In genomic region chr10:22324413-22324812, GRCh38 we compare ENCODE assay signal across 9 cellular contexts. TPM values are rescaled to one million over a fixed set of nuclear protein-coding genes. Genes with fewer than 3 reads are reported as not detected.
A peak's percentile ranks its signal among the peaks of the same experiment; 100 is the strongest.
DNase-seq lines count a peak whose midpoint lies in the region; ATAC-seq and TF ChIP-seq lines count a peak whose summit lies in the region.
"Had no signal": no experiment of that assay in that cellular context is flagged by ENCODE, and none has a peak within 500 bp of the region (broad histone marks: within the 10 kb centered on the region; RNA-seq: fewer than 3 reads in every experiment).

No MANE protein-coding gene starts in this region.

- peak overlapping the region; percentile 74 to 94 (median 84) for H3K4me3 Mint-ChIP-seq in CD8-positive, alpha-beta memory T cell
- H3K4me3 Mint-ChIP-seq in central memory CD8-positive, alpha-beta T cell = peak overlapping the region; percentile 77
- H3K4me3 Mint-ChIP-seq in neural progenitor cell = peak overlapping the region; percentile 98

- H3F3A ChIP-seq in neural progenitor cell (ENCODE audit: low read depth) = peaks cover 47% of the 10 kb centered on the region

- peaks cover 13 to 41% of the 10 kb centered on the region in 2 donors for H3K27me3 Mint-ChIP-seq in CD8-positive, alpha-beta memory T cell
- no peaks in the 10 kb centered on the region for H3K27me3 Mint-ChIP-seq in central memory CD8-positive, alpha-beta T cell
- peaks cover 27% of the 10 kb centered on the region for H3K27me3 Mint-ChIP-seq in neural progenitor cell (ENCODE audit: insufficient read depth, low read depth)

- peaks cover 39 to 52% (median 52%) of the 10 kb centered on the region in 3 donors for H3K4me1 Mint-ChIP-seq in CD8-positive, alpha-beta memory T cell
- H3K4me1 Mint-ChIP-seq in central memory CD8-positive, alpha-beta T cell = peaks cover 35% of the 10 kb centered on the region
- H3K4me1 Mint-ChIP-seq in neural progenitor cell = peaks cover 48% of the 10 kb centered on the region

- H3K9ac ChIP-seq in Karpas-422 (ENCODE audit: low read length) (peak overlapping the region; percentile 67), neural progenitor cell (no peak overlapping the region)

- peak overlapping the region; percentile 89 for H3K4me2 ChIP-seq in Karpas-422 (ENCODE audit: low read depth, low read length, poor library complexity, severe bottlenecking)
- H3K4me2 ChIP-seq in neural progenitor cell = peak overlapping the region; percentile 90

- H3K9me2 ChIP-seq in Karpas-422 (replicated peaks; ENCODE audit: insufficient read depth, low read length) = no peaks in the 10 kb centered on the region

- CTCF ChIA-PET in CD8-positive, alpha-beta memory T cell (lab: Charles Lee) = interaction anchor here (1.2 to 2.1 kb wide), 3 partner anchors 11 to 113 kb away, joined by 3 to 7 read pairs (median 6); no protein-coding TSS in a partner anchor

- H3K79me2 ChIP-seq in Karpas-422 (ENCODE audit: low read length) = no peaks in the 10 kb centered on the region
- peaks cover 32% of the 10 kb centered on the region for H3K79me2 ChIP-seq in neural progenitor cell (ENCODE audit: low read depth)

- peaks cover 36% of the 10 kb centered on the region for H3K4me1 ChIP-seq in CD8-positive, alpha-beta memory T cell (ENCODE audit: insufficient read depth, low read length)
- H3K4me1 ChIP-seq in Karpas-422 (ENCODE audit: low read length) = peaks cover 38% of the 10 kb centered on the region
- peaks cover 17% of the 10 kb centered on the region for H3K4me1 ChIP-seq in neural progenitor cell

- H3K27me3 ChIP-seq in CD8-positive, alpha-beta memory T cell (ENCODE audit: insufficient read depth, low read length, poor library complexity, severe bottlenecking) = peaks cover 13% of the 10 kb centered on the region
- H3K27me3 ChIP-seq in Karpas-422 (ENCODE audit: low read length) = no peaks in the 10 kb centered on the region; the same call in 1 of the 2 replicates
- H3K27me3 ChIP-seq in neural progenitor cell = peaks cover 80% of the 10 kb centered on the region

- peaks cover 30% of the 10 kb centered on the region for H4K20me1 ChIP-seq in Karpas-422 (ENCODE audit: insufficient read depth, low read depth, low read length)
- H4K20me1 ChIP-seq in neural progenitor cell (ENCODE audit: low read depth) = peaks cover 57% of the 10 kb centered on the region

- H3K4me3 ChIP-seq in CD8-positive, alpha-beta memory T cell (ENCODE audit: low read length) = peak overlapping the region; percentile 42
- H3K4me3 ChIP-seq in Karpas-422 (ENCODE audit: low read length) (peak overlapping the region; percentile 65), neural progenitor cell (no peak overlapping the region)

- DNase-seq in CD8-positive, alpha-beta memory T cell = no peak
- no peak for DNase-seq in Karpas-422
- no peak for DNase-seq in central memory CD8-positive, alpha-beta T cell (ENCODE audit: low spot score in 2 of 2)
- DNase-seq in neural progenitor cell (ENCODE audit: low spot score) = no peak
- DNase-seq in activated CD4-positive, CD25-positive, alpha-beta regulatory T cell (lab: John Stamatoyannopoulos, UW) = no peak
- no peak for DNase-seq in activated gamma-delta T cell treated with Interleukin-2 at 50 U/mL for 16 hours
- no peak for DNase-seq in NCI-H69 (lab: John Stamatoyannopoulos, UW)

- TF ChIP-seq CTCF in neural progenitor cell (IDR thresholded peaks at IDR 0.05) = no peak

- no peaks in the 10 kb centered on the region for H3K9me3 ChIP-seq in CD8-positive, alpha-beta memory T cell (ENCODE audit: low read length)
- H3K9me3 ChIP-seq in Karpas-422 (ENCODE audit: low read length) (no peaks in the 10 kb centered on the region), neural progenitor cell (ENCODE audit: low read depth) (no peaks in the 10 kb centered on the region)

- no peak overlapping the region for H3K27ac ChIP-seq in CD8-positive, alpha-beta memory T cell (ENCODE audit: low read depth, low read length)
- H3K27ac ChIP-seq in Karpas-422 (ENCODE audit: low read length) = no peak overlapping the region
- no peak overlapping the region for H3K27ac ChIP-seq in neural progenitor cell

- POLR2A ChIA-PET in CD8-positive, alpha-beta memory T cell (lab: Charles Lee) = interaction anchor here (1.0 to 3.4 kb wide), 2 partner anchors 15 to 112 kb away, joined by 5 to 19 read pairs; no protein-coding TSS in a partner anchor

- peaks cover 0 to 4% (median 0%) of the 10 kb centered on the region in 5 donors for H3K9me3 Mint-ChIP-seq in CD8-positive, alpha-beta memory T cell
- H3K9me3 Mint-ChIP-seq in central memory CD8-positive, alpha-beta T cell = no peaks in the 10 kb centered on the region
- peaks cover 6% of the 10 kb centered on the region for H3K9me3 Mint-ChIP-seq in neural progenitor cell

- peak overlapping the region in 7 of 8 donors; percentile 52 to 92 (median 86) for H3K27ac Mint-ChIP-seq in CD8-positive, alpha-beta memory T cell
- peak overlapping the region; percentile 69 for H3K27ac Mint-ChIP-seq in central memory CD8-positive, alpha-beta T cell (ENCODE audit: low read depth)
- no peak overlapping the region for H3K27ac Mint-ChIP-seq in neural progenitor cell

- no peaks in the 10 kb centered on the region for H3K36me3 ChIP-seq in CD8-positive, alpha-beta memory T cell (ENCODE audit: insufficient read depth, low read length)
- H3K36me3 ChIP-seq in Karpas-422 (ENCODE audit: insufficient read depth, low read length) (peaks cover 6% of the 10 kb centered on the region; the same call in 1 of the 2 replicates), neural progenitor cell (no peaks in the 10 kb centered on the region)

- no peak for ATAC-seq in central memory CD8-positive, alpha-beta T cell (replicated peaks; ENCODE audit: extremely low read depth, poor library complexity, severe bottlenecking)
- no peak for ATAC-seq in HG03565 (IDR thresholded peaks at IDR 0.05; ENCODE audit: unreplicated experiment)

- H2AFZ ChIP-seq in Karpas-422 (ENCODE audit: low read length) = no peak overlapping the region
- H2AFZ ChIP-seq in neural progenitor cell (replicated peaks) = no peak overlapping the region

- peaks cover 2 to 28% (median 4%) of the 10 kb centered on the region in 3 donors for H3K36me3 Mint-ChIP-seq in CD8-positive, alpha-beta memory T cell
- peaks cover 38% of the 10 kb centered on the region for H3K36me3 Mint-ChIP-seq in central memory CD8-positive, alpha-beta T cell (ENCODE audit: insufficient read depth)
- H3K36me3 Mint-ChIP-seq in neural progenitor cell = peaks cover 14% of the 10 kb centered on the region

RNA-seq across cellular contexts. Expression of gene BMI1, which starts 3.5 kb away (rescaled TPM):
- total RNA-seq in CD8-positive, alpha-beta memory T cell = 10 to 100 TPM; 87.8 to 97.3 TPM
- 39.3 TPM for polyA plus RNA-seq in CD8-positive, alpha-beta memory T cell
- 13.8 and 30.4 TPM in 2 replicates for total RNA-seq in Karpas-422 (2014; rRNA removed; shearing (Covaris generic); ENCODE audit: low replicate concordance)
- 39.9 and 59.1 TPM in 2 replicates for total RNA-seq in neural progenitor cell (ENCODE audit: low replicate concordance)

RNA-seq across cellular contexts. Expression of gene COMMD3, which starts 8.2 kb away (rescaled TPM):
- total RNA-seq in CD8-positive, alpha-beta memory T cell = 10 to 100 TPM; 80.2 to 80.4 TPM
- polyA plus RNA-seq in CD8-positive, alpha-beta memory T cell = 61.4 TPM
- total RNA-seq in Karpas-422 (2014; rRNA removed; shearing (Covaris generic); ENCODE audit: low replicate concordance) = 10.8 and 37.5 TPM in 2 replicates
- 13.6 and 16.3 TPM in 2 replicates for total RNA-seq in neural progenitor cell (ENCODE audit: low replicate concordance)

RNA-seq across cellular contexts. Expression of gene SPAG6, which starts 20.9 kb away (rescaled TPM):
- total RNA-seq in CD8-positive, alpha-beta memory T cell = under 1 TPM in 1 of 2 experiments, not detected in 1; 0.22 TPM
- not detected for polyA plus RNA-seq in CD8-positive, alpha-beta memory T cell
- total RNA-seq in Karpas-422 (2014; rRNA removed; shearing (Covaris generic); ENCODE audit: low replicate concordance) = not detected in 2 replicates
- 0.71 and 2.3 TPM in 2 replicates for total RNA-seq in neural progenitor cell (ENCODE audit: low replicate concordance)
- polyA plus RNA-seq: esophagus had no signal
